Comparison of ENCODE assay signal across 1 cellular context in the genomic region with DNA sequence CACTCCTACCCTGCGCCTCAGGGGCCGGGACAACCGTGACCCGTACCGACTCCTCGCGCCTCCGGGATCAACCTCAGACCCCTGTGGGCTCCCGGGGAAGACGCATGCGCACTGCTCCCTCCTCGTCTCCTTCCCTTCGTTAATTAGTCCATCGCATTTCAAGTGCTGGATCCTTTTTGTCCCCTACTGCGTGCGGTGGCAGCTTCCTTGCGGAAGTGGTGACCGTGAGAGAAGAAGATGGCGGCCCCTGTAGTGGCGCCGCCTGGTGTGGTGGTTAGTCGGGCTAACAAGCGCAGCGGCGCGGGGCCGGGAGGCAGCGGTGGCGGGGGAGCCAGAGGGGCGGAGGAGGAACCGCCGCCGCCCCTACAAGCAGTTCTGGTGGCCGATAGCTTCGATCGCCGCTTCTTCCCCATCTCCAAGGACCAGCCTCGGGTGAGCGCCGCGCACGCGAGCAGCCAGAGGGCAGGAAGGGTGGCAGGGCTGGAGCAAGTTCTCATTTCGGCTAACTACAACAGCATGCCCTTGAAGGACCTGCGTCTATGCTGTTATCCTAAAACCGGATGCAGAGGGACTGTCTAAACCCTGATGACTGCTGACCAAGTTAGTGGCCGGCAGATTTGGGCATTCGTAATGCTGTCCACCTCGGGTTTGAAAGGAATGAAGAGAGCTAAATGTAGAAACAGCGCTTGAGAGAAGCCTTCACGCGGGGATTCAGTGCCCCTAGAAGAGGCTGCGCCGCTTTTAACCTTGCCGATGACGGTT.
TF ChIP-seq lines count a peak whose summit lies in the region.

Gene EIF2B5 (plus strand): TSS at position 210 of the 762 bp plus-strand sequence. CDS start 28 bp downstream, at position 238.

TF ChIP-seq in GM12878, 131 proteins besides CTCF, POLR2A, EP300 and RAD21 (continued from another document):
- TF ChIP-seq SKIL (IDR thresholded peaks at IDR 0.05; ENCODE audit: low read depth, poor library complexity, severe bottlenecking) (no peak), YY1 (IDR thresholded peaks at IDR 0.05; ENCODE audit: low read depth, low read length) (peak; percentile 98), TAF1 (IDR thresholded peaks at IDR 0.05; ENCODE audit: borderline replicate concordance, low read depth, low read length) (peak; percentile 94), KAT2A (conservative IDR thresholded peaks at IDR 0.05; ENCODE audit: control insufficient read depth, low read depth, low read length) (no peak), JUND (IDR thresholded peaks at IDR 0.05; ENCODE audit: low read depth, low read length) (0 out of 2 replicates have a peak, but pooled peaks have one; percentile 38), ZNF24 (IDR thresholded peaks at IDR 0.05) (0 out of 2 replicates have a peak, but pooled peaks have one; percentile 68), TCF3 (IDR thresholded peaks at IDR 0.05; ENCODE audit: borderline replicate concordance, insufficient read depth, low read depth, low read length) (no peak), TCF12 (IDR thresholded peaks at IDR 0.05; ENCODE audit: low read depth, low read length) (0 out of 2 replicates have a peak, but pooled peaks have one; percentile 34), EGR1 (IDR thresholded peaks at IDR 0.05; ENCODE audit: borderline replicate concordance in 1 of 2, low read depth in 2 of 2, low read length in 2 of 2) (peak in 1 of 2 experiments; percentile 66; a peak in 1 of 3 replicates), RB1 (IDR thresholded peaks at IDR 0.05; ENCODE audit: borderline replicate concordance) (no peak; the same call in 1 of the 2 replicates), ZNF384 (IDR thresholded peaks at IDR 0.05; ENCODE audit: borderline replicate concordance, low read depth, low read length) (no peak), SIX5 (IDR thresholded peaks at IDR 0.05; ENCODE audit: low read depth, low read length, severe bottlenecking) (peak; percentile 60), TBL1XR1 (IDR thresholded peaks at IDR 0.05; ENCODE audit: low read depth, low read length) (0 out of 2 replicates have a peak, but pooled peaks have one; percentile 36), POLR2AphosphoS2 (IDR thresholded peaks at IDR 0.05; ENCODE audit: low read depth, low read length) (peak; percentile 82; the same call in 1 of the 2 replicates), FOXK2 (IDR thresholded peaks at IDR 0.05) (0 out of 2 replicates have a peak, but pooled peaks have one; percentile 15), NRF1 (conservative IDR thresholded peaks at IDR 0.05; ENCODE audit: low read depth, low read length) (peak; percentile 40; the same call in 1 of the 2 replicates), RAD51 (IDR thresholded peaks at IDR 0.05) (no peak), BACH1 (IDR thresholded peaks at IDR 0.05; ENCODE audit: borderline replicate concordance) (peak; percentile 42; the same call in 1 of the 2 replicates), SUZ12 (IDR thresholded peaks at IDR 0.05; ENCODE audit: unreplicated experiment) (no peak), JUNB (IDR thresholded peaks at IDR 0.05) (no peak), MAX (IDR thresholded peaks at IDR 0.05; ENCODE audit: low read depth, low read length) (peak; percentile 85), REST (IDR thresholded peaks at IDR 0.05; ENCODE audit: low read depth, low read length) (0 out of 2 replicates have a peak, but pooled peaks have one; percentile 23), BHLHE40 (IDR thresholded peaks at IDR 0.05; ENCODE audit: borderline replicate concordance in 1 of 2, low read depth in 2 of 2, low read length in 1 of 2) (peak; percentile 69 to 83), RELA (IDR thresholded peaks at IDR 0.05; ENCODE audit: borderline replicate concordance, partially characterized antibody) (peak; percentile 56), PAX8 (IDR thresholded peaks at IDR 0.05) (no peak), MTA3 (IDR thresholded peaks at IDR 0.05; ENCODE audit: borderline replicate concordance, low read length) (0 out of 2 replicates have a peak, but pooled peaks have one; percentile 37), NBN (IDR thresholded peaks at IDR 0.05) (peak; percentile 71), STAT1 (conservative IDR thresholded peaks at IDR 0.05) (0 out of 2 replicates have a peak, but pooled peaks have one; percentile 60), YBX1 (IDR thresholded peaks at IDR 0.05) (no peak), ZZZ3 (IDR thresholded peaks at IDR 0.05; ENCODE audit: control insufficient read depth, insufficient read length, low read depth) (no peak), STAT3 (IDR thresholded peaks at IDR 0.05; ENCODE audit: low read depth, low read length) (0 out of 2 replicates have a peak, but pooled peaks have one; percentile 70), MTA2 (IDR thresholded peaks at IDR 0.05; ENCODE audit: low read depth) (peak; percentile 40; the same call in 1 of the 2 replicates), ZBED1 (IDR thresholded peaks at IDR 0.05; ENCODE audit: borderline replicate concordance) (no peak), CBX3 (IDR thresholded peaks at IDR 0.05; ENCODE audit: borderline replicate concordance, low read depth) (no peak), EZH2 (IDR thresholded peaks at IDR 0.05; ENCODE audit: borderline replicate concordance, control insufficient read depth, low read depth, low read length) (no peak), CREB1 (IDR thresholded peaks at IDR 0.05; ENCODE audit: low read depth) (peak; percentile 79), TCF7 (IDR thresholded peaks at IDR 0.05; ENCODE audit: borderline replicate concordance) (no peak), POU2F2 (IDR thresholded peaks at IDR 0.05; ENCODE audit: borderline replicate concordance, low read depth, low read length) (peak; percentile 84; the same call in 2 of the 3 replicates), KDM1A (IDR thresholded peaks at IDR 0.05; ENCODE audit: borderline replicate concordance) (no peak)
- TF ChIP-seq, protein P1, sequence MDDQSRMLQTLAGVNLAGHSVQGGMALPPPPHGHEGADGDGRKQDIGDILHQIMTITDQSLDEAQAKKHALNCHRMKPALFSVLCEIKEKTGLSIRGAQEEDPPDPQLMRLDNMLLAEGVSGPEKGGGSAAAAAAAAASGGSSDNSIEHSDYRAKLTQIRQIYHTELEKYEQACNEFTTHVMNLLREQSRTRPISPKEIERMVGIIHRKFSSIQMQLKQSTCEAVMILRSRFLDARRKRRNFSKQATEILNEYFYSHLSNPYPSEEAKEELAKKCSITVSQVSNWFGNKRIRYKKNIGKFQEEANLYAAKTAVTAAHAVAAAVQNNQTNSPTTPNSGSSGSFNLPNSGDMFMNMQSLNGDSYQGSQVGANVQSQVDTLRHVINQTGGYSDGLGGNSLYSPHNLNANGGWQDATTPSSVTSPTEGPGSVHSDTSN (IDR thresholded peaks at IDR 0.05; ENCODE audit: insufficient replicate concordance, low read depth, low read length), result no peak
- TF ChIP-seq, protein P2, sequence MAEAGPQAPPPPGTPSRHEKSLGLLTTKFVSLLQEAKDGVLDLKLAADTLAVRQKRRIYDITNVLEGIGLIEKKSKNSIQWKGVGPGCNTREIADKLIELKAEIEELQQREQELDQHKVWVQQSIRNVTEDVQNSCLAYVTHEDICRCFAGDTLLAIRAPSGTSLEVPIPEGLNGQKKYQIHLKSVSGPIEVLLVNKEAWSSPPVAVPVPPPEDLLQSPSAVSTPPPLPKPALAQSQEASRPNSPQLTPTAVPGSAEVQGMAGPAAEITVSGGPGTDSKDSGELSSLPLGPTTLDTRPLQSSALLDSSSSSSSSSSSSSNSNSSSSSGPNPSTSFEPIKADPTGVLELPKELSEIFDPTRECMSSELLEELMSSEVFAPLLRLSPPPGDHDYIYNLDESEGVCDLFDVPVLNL (IDR thresholded peaks at IDR 0.05; ENCODE audit: low read depth, low read length), result peak; percentile 45; the same call in 1 of the 2 replicates
- TF ChIP-seq, protein P3, sequence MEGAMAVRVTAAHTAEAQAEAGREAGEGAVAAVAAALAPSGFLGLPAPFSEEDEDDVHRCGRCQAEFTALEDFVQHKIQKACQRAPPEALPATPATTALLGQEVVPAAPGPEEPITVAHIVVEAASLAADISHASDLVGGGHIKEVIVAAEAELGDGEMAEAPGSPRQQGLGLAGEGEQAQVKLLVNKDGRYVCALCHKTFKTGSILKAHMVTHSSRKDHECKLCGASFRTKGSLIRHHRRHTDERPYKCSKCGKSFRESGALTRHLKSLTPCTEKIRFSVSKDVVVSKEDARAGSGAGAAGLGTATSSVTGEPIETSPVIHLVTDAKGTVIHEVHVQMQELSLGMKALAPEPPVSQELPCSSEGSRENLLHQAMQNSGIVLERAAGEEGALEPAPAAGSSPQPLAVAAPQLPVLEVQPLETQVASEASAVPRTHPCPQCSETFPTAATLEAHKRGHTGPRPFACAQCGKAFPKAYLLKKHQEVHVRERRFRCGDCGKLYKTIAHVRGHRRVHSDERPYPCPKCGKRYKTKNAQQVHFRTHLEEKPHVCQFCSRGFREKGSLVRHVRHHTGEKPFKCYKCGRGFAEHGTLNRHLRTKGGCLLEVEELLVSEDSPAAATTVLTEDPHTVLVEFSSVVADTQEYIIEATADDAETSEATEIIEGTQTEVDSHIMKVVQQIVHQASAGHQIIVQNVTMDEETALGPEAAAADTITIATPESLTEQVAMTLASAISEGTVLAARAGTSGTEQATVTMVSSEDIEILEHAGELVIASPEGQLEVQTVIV (IDR thresholded peaks at IDR 0.05; ENCODE audit: borderline replicate concordance, partially characterized antibody), result peak; percentile 83
